Comparison of ENCODE assay signal across 1 cellular context in the genomic region with DNA sequence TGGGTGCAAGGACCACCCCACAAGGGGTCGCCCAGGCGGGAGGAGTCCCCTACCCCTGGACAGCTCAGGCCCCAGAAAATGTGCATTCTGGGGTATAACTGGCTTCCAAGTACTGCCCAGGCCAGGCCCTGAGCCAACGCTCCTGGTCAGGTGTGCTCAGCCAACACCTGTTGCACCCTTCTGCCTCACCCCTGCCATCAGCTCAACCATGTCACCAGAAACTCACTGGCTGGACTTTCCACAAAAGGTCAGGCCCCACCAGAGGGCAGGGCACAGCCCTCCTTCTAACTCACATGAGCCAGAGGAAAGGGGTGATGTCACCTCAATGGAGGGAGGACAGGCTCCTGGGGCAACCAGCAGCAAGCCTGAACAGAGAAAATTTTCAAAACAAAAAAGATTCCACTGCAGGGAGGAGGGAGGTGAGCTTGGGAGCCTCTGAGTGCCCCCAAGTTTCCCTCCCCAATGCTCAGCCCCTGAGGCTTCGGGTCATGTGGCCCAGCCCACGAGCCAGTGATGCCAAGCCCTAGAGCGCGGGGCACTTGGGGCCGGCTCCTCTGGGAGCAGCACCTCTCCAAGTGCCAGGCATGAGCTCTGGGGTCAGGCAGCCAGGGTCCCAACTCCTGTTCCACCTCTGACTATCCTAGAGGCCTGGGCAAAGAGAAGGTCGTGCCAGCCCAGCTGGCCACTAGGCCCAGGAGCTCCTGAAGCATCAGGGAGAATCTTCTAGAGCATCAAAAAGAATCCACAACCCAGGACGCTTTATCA.
TF ChIP-seq lines count a peak whose summit lies in the region.

No MANE protein-coding gene starts in this region.

TF ChIP-seq in GM23338, 12 proteins besides CTCF, POLR2A, EP300 and RAD21 (continued from another document):
- TF ChIP-seq, protein P1, sequence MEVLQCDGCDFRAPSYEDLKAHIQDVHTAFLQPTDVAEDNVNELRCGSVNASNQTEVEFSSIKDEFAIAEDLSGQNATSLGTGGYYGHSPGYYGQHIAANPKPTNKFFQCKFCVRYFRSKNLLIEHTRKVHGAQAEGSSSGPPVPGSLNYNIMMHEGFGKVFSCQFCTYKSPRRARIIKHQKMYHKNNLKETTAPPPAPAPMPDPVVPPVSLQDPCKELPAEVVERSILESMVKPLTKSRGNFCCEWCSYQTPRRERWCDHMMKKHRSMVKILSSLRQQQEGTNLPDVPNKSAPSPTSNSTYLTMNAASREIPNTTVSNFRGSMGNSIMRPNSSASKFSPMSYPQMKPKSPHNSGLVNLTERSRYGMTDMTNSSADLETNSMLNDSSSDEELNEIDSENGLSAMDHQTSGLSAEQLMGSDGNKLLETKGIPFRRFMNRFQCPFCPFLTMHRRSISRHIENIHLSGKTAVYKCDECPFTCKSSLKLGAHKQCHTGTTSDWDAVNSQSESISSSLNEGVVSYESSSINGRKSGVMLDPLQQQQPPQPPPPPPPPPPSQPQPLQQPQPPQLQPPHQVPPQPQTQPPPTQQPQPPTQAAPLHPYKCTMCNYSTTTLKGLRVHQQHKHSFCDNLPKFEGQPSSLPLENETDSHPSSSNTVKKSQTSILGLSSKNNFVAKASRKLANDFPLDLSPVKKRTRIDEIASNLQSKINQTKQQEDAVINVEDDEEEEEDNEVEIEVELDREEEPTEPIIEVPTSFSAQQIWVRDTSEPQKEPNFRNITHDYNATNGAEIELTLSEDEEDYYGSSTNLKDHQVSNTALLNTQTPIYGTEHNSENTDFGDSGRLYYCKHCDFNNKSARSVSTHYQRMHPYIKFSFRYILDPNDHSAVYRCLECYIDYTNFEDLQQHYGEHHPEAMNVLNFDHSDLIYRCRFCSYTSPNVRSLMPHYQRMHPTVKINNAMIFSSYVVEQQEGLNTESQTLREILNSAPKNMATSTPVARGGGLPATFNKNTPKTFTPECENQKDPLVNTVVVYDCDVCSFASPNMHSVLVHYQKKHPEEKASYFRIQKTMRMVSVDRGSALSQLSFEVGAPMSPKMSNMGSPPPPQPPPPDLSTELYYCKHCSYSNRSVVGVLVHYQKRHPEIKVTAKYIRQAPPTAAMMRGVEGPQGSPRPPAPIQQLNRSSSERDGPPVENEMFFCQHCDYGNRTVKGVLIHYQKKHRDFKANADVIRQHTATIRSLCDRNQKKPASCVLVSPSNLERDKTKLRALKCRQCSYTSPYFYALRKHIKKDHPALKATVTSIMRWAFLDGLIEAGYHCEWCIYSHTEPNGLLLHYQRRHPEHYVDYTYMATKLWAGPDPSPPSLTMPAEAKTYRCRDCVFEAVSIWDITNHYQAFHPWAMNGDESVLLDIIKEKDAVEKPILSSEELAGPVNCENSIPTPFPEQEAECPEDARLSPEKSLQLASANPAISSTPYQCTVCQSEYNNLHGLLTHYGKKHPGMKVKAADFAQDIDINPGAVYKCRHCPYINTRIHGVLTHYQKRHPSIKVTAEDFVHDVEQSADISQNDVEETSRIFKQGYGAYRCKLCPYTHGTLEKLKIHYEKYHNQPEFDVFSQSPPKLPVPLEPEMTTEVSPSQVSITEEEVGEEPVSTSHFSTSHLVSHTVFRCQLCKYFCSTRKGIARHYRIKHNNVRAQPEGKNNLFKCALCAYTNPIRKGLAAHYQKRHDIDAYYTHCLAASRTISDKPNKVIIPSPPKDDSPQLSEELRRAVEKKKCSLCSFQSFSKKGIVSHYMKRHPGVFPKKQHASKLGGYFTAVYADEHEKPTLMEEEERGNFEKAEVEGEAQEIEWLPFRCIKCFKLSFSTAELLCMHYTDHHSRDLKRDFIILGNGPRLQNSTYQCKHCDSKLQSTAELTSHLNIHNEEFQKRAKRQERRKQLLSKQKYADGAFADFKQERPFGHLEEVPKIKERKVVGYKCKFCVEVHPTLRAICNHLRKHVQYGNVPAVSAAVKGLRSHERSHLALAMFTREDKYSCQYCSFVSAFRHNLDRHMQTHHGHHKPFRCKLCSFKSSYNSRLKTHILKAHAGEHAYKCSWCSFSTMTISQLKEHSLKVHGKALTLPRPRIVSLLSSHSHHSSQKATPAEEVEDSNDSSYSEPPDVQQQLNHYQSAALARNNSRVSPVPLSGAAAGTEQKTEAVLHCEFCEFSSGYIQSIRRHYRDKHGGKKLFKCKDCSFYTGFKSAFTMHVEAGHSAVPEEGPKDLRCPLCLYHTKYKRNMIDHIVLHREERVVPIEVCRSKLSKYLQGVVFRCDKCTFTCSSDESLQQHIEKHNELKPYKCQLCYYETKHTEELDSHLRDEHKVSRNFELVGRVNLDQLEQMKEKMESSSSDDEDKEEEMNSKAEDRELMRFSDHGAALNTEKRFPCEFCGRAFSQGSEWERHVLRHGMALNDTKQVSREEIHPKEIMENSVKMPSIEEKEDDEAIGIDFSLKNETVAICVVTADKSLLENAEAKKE (CRISPR knock-in tag; IDR thresholded peaks at IDR 0.05) = no peak
- TF ChIP-seq ZNF331 (CRISPR knock-in tag; IDR thresholded peaks at IDR 0.05; ENCODE audit: low read depth) (no peak), EZH2 (IDR thresholded peaks at IDR 0.05; ENCODE audit: low read depth, unreplicated experiment) (no peak)
